ENCODE assay signal across 1 cellular context in the genomic region with DNA sequence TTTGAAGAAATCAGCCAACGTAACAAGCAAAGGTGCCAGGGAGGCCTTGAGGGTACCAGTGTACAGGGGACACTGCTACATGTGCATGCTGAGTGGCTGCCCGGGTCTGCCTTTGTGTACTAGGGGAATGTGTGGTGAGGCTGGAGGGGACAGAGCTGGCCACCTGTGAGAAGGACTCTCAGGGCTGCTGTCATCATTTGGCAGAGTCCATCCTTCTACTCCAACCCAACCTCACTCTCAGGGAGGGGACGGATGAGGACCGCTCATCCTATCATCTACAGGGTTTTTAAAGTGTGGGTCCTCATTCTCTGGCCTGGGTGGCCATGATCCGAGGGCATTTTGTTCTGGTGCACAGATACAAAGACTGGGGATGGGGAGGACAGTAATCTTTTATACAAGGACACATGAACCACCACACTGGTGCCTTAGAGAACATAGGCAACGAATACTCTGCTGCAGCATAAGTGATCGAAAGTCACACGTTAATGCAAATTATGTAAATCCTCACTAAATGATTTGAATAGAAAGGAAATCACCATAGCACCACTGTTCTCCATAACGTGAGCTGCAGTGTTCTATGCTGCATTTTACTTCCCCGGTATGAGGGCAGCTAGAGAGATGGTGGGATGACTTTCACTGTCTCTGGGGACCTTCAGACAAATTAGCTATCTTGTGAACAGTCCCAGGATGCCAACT.
TF ChIP-seq lines count a peak whose summit lies in the region.

No MANE protein-coding gene starts in this region.

TF ChIP-seq in GM12878, 131 proteins besides CTCF, POLR2A, EP300 and RAD21 (continued from another document):
- TF ChIP-seq ESRRA (IDR thresholded peaks at IDR 0.05; ENCODE audit: low read length) (no peak; the same call in 1 of the 2 replicates), TCF3 (IDR thresholded peaks at IDR 0.05; ENCODE audit: borderline replicate concordance, insufficient read depth, low read depth, low read length) (no peak), CREB1 (IDR thresholded peaks at IDR 0.05; ENCODE audit: low read depth) (peak; percentile 23; the same call in 1 of the 2 replicates), RUNX3 (IDR thresholded peaks at IDR 0.05; ENCODE audit: low read length) (peak; percentile 56), NFYA (IDR thresholded peaks at IDR 0.05; ENCODE audit: borderline replicate concordance, low read depth, low read length) (no peak), STAT3 (IDR thresholded peaks at IDR 0.05; ENCODE audit: low read depth, low read length) (0 out of 2 replicates have a peak, but pooled peaks have one; percentile 45), TBL1XR1 (IDR thresholded peaks at IDR 0.05; ENCODE audit: low read depth, low read length) (peak; percentile 66; the same call in 1 of the 2 replicates)
- TF ChIP-seq, protein P1, sequence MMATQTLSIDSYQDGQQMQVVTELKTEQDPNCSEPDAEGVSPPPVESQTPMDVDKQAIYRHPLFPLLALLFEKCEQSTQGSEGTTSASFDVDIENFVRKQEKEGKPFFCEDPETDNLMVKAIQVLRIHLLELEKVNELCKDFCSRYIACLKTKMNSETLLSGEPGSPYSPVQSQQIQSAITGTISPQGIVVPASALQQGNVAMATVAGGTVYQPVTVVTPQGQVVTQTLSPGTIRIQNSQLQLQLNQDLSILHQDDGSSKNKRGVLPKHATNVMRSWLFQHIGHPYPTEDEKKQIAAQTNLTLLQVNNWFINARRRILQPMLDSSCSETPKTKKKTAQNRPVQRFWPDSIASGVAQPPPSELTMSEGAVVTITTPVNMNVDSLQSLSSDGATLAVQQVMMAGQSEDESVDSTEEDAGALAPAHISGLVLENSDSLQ (IDR thresholded peaks at IDR 0.05): no peak
